Comparison of ENCODE assay signal across 12 cellular contexts in the genomic region with DNA sequence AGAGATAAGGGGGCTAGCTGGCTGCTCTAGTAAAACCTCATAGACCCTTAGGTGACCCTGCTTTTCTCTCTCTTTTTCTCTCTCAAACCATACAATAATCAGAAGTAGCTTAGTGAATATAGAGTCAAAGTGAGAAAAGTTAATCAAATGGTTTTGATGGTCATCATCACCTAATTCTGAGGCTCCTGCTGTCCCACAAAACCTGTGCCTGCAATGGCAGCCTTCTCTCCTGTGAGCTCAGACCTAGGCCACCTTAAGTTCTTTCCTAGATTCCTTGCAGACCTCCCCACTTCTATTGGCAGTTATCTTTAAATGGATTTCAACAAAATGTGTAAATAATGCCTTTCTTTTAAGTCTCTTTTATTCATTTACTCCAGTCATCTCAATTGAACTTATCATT. TPM values are rescaled to one million over a fixed set of nuclear protein-coding genes. Genes with fewer than 3 reads are reported as not detected.
A peak's percentile ranks its signal among the peaks of the same experiment; 100 is the strongest.
DNase-seq lines count a peak whose midpoint lies in the region; ATAC-seq and TF ChIP-seq lines count a peak whose summit lies in the region.
"Had no signal": no experiment of that assay in that cellular context is flagged by ENCODE, and none has a peak within 500 bp of the region (broad histone marks: within the 10 kb centered on the region; RNA-seq: fewer than 3 reads in every experiment).

No MANE protein-coding gene starts in this region.

- POLR2A ChIA-PET in CD4-positive, alpha-beta memory T cell (lab: Charles Lee; ENCODE audit: partially characterized antibody), result interaction anchor here (0.7 to 2.7 kb wide), 8 partner anchors 51 to 399 kb away, joined by 3 to 18 read pairs (median 4); partner anchors contain the start of genes HDAC7, RAPGEF3, SENP1 and SLC48A1
- POLR2A ChIA-PET in naive thymus-derived CD8-positive, alpha-beta T cell (lab: Charles Lee), result interaction anchor here (0.6 to 2.4 kb wide), 6 partner anchors 8 to 976 kb away, joined by 3 to 8 read pairs (median 3); no protein-coding TSS in a partner anchor

- intact Hi-C loops in CD4-positive, alpha-beta memory T cell (cut with micrococcal nuclease), result loop anchor here (2.0 to 5.0 kb wide), 2 partner anchors 255 to 449 kb away; partner anchors contain the start of genes ASB8 and TMEM106C
- intact Hi-C loops in activated T-helper 1 cell treated with anti-CD3 and anti-CD28 coated beads, Interleukin-12 subunit alpha, Interleukin-12 subunit beta, Interleukin-2, Interleukin-4 antibody, amounts not matched to agents 30 ng/mL and 10 ng/mL and 1 ng/mL, durations not matched to agents 14 hours and 24 hours and 36 hours (cut with micrococcal nuclease), result loop anchor here (2.0 to 10.0 kb wide), 10 partner anchors 51 to 1715 kb away; partner anchors contain the start of genes CCDC184, CCNT1, RAPGEF3 and SCAF11

- no peak for ATAC-seq in naive thymus-derived CD8-positive, alpha-beta T cell
- ATAC-seq in HG02970 (IDR thresholded peaks at IDR 0.05; ENCODE audit: low FRiP score, unreplicated experiment) (no peak), HG02973 (IDR thresholded peaks at IDR 0.05; ENCODE audit: unreplicated experiment) (no peak)

- H3K27ac Mint-ChIP-seq in CD4-positive, alpha-beta memory T cell, result peak overlapping the region; percentile 13 to 93 (median 81)
- H3K27ac Mint-ChIP-seq in activated T-helper 1 cell treated with anti-CD3 and anti-CD28 coated beads, Interleukin-12 subunit alpha, Interleukin-12 subunit beta, Interleukin-2, Interleukin-4 antibody, amounts not matched to agents 30 ng/mL and 10 ng/mL and 1 ng/mL, durations not matched to agents 14 hours and 24 hours and 36 hours, result peak overlapping the region; percentile 57
- H3K27ac Mint-ChIP-seq in naive thymus-derived CD8-positive, alpha-beta T cell, result peak overlapping the region; percentile 82 to 98 (median 91)

- H3K27me3 Mint-ChIP-seq in CD4-positive, alpha-beta memory T cell, result no peaks in the 10 kb centered on the region
- H3K27me3 Mint-ChIP-seq in activated T-helper 1 cell treated with anti-CD3 and anti-CD28 coated beads, Interleukin-12 subunit alpha, Interleukin-12 subunit beta, Interleukin-2, Interleukin-4 antibody, amounts not matched to agents 30 ng/mL and 10 ng/mL and 1 ng/mL, durations not matched to agents 14 hours and 24 hours and 36 hours (ENCODE audit: insufficient read depth), result no peaks in the 10 kb centered on the region
- no peaks in the 10 kb centered on the region for H3K27me3 Mint-ChIP-seq in naive thymus-derived CD8-positive, alpha-beta T cell

- H3K9me3 Mint-ChIP-seq in CD4-positive, alpha-beta memory T cell, result peaks cover 0 to 2% (median 0%) of the 10 kb centered on the region in 8 donors
- no peaks in the 10 kb centered on the region for H3K9me3 Mint-ChIP-seq in activated T-helper 1 cell treated with anti-CD3 and anti-CD28 coated beads, Interleukin-12 subunit alpha, Interleukin-12 subunit beta, Interleukin-2, Interleukin-4 antibody, amounts not matched to agents 30 ng/mL and 10 ng/mL and 1 ng/mL, durations not matched to agents 14 hours and 24 hours and 36 hours
- H3K9me3 Mint-ChIP-seq in naive thymus-derived CD8-positive, alpha-beta T cell, result no peaks in the 10 kb centered on the region

- no peaks in the 10 kb centered on the region for H3K9me3 ChIP-seq in CD4-positive, alpha-beta memory T cell (ENCODE audit: control insufficient read depth in 1 of 2, low read length in 2 of 2)
- H3K9me3 ChIP-seq: thyroid gland had no signal

- H3K27ac ChIP-seq in CD4-positive, alpha-beta memory T cell (ENCODE audit: low read depth, low read length), result no peak overlapping the region
- H3K27ac ChIP-seq in HL-60 (replicated peaks), result peak overlapping the region; percentile 90

- CTCF ChIA-PET in CD4-positive, alpha-beta memory T cell (lab: Charles Lee; ENCODE audit: partially characterized antibody), result interaction anchor here (0.7 to 16.7 kb wide), 10 partner anchors 8 to 1717 kb away, joined by 3 to 318 read pairs (median 4); partner anchors contain the start of gene SLC48A1

- no peak overlapping the region for H3K4me3 ChIP-seq in CD4-positive, alpha-beta memory T cell (ENCODE audit: low read length in 2 of 2)
- H3K4me3 ChIP-seq in HL-60 (replicated peaks; ENCODE audit: insufficient read depth, low read length), result peak overlapping the region; percentile 90

- no peaks in the 10 kb centered on the region for H3K36me3 ChIP-seq in CD4-positive, alpha-beta memory T cell (ENCODE audit: insufficient read depth, low read length)
- H3K36me3 ChIP-seq: thyroid gland had no signal

- peak overlapping the region; percentile 40 to 100 (median 67) for H3K4me3 Mint-ChIP-seq in CD4-positive, alpha-beta memory T cell
- H3K4me3 Mint-ChIP-seq in activated T-helper 1 cell treated with anti-CD3 and anti-CD28 coated beads, Interleukin-12 subunit alpha, Interleukin-12 subunit beta, Interleukin-2, Interleukin-4 antibody, amounts not matched to agents 30 ng/mL and 10 ng/mL and 1 ng/mL, durations not matched to agents 14 hours and 24 hours and 36 hours, result peak overlapping the region; percentile 73
- H3K4me3 Mint-ChIP-seq in naive thymus-derived CD8-positive, alpha-beta T cell, result peak overlapping the region; percentile 38 to 99 (median 72)

- H3K27me3 ChIP-seq in CD4-positive, alpha-beta memory T cell (ENCODE audit: insufficient read depth, low read length), result no peaks in the 10 kb centered on the region
- H3K27me3 ChIP-seq in HL-60 (ENCODE audit: insufficient read depth, poor library complexity, severe bottlenecking), result no peaks in the 10 kb centered on the region
- H3K27me3 ChIP-seq: thyroid gland had no signal

- no peak for DNase-seq in CD4-positive, alpha-beta memory T cell
- DNase-seq in HL-60 (ENCODE audit: low read depth in 1 of 2, low spot score in 1 of 2) (no peak), amygdala (lab: John Stamatoyannopoulos, UW) (no peak)
- DNase-seq in activated T-helper 1 cell treated with anti-CD3 and anti-CD28 coated beads, Interleukin-12 subunit alpha, Interleukin-12 subunit beta, Interleukin-2, Interleukin-4 antibody, amounts not matched to agents 30 ng/mL and 10 ng/mL and 1 ng/mL, durations not matched to agents 14 hours and 24 hours and 36 hours (ENCODE audit: low spot score), result no peak
- no peak for DNase-seq in naive thymus-derived CD8-positive, alpha-beta T cell
- DNase-seq: activated CD4-positive, CD25-positive, alpha-beta regulatory T cell; NCI-H187; NCI-H748 treated with DMSO at 0.1 percent for 48 hours; SHP77; thyroid gland had no signal

- peaks cover 0 to 22% of the 10 kb centered on the region in 2 donors for H3K36me3 Mint-ChIP-seq in CD4-positive, alpha-beta memory T cell
- peaks cover 10% of the 10 kb centered on the region for H3K36me3 Mint-ChIP-seq in activated T-helper 1 cell treated with anti-CD3 and anti-CD28 coated beads, Interleukin-12 subunit alpha, Interleukin-12 subunit beta, Interleukin-2, Interleukin-4 antibody, amounts not matched to agents 30 ng/mL and 10 ng/mL and 1 ng/mL, durations not matched to agents 14 hours and 24 hours and 36 hours (ENCODE audit: low read depth)
- peaks cover 0 to 14% (median 2%) of the 10 kb centered on the region in 3 donors for H3K36me3 Mint-ChIP-seq in naive thymus-derived CD8-positive, alpha-beta T cell

- H3K4me1 ChIP-seq in CD4-positive, alpha-beta memory T cell (ENCODE audit: insufficient read depth, low read length), result peaks cover 54% of the 10 kb centered on the region

- TF ChIP-seq CTCF in HL-60 (IDR thresholded peaks at IDR 0.05; ENCODE audit: insufficient read depth, low read length), result no peak

- peaks cover 34 to 56% (median 45%) of the 10 kb centered on the region in 4 donors for H3K4me1 Mint-ChIP-seq in CD4-positive, alpha-beta memory T cell
- peaks cover 58% of the 10 kb centered on the region for H3K4me1 Mint-ChIP-seq in activated T-helper 1 cell treated with anti-CD3 and anti-CD28 coated beads, Interleukin-12 subunit alpha, Interleukin-12 subunit beta, Interleukin-2, Interleukin-4 antibody, amounts not matched to agents 30 ng/mL and 10 ng/mL and 1 ng/mL, durations not matched to agents 14 hours and 24 hours and 36 hours (ENCODE audit: low read depth)
- H3K4me1 Mint-ChIP-seq in naive thymus-derived CD8-positive, alpha-beta T cell, result peaks cover 32 to 70% (median 55%) of the 10 kb centered on the region in 4 donors

RNA-seq across cellular contexts. Expression of gene RPAP3, which starts 1.5 kb away (rescaled TPM):
- total RNA-seq in CD4-positive, alpha-beta memory T cell, result 10 to 100 TPM; 40.8 to 41.8 TPM
- 10 to 100 TPM; 32.1 to 33.3 TPM for polyA plus RNA-seq in CD4-positive, alpha-beta memory T cell
- total RNA-seq in activated T-helper 1 cell treated with anti-CD3 and anti-CD28 coated beads, Interleukin-12 subunit alpha, Interleukin-12 subunit beta, Interleukin-2, Interleukin-4 antibody, amounts not matched to agents 30 ng/mL and 10 ng/mL and 1 ng/mL, durations not matched to agents 14 hours and 24 hours and 36 hours, result 61.2 and 64.9 TPM in 2 replicates
- total RNA-seq in naive thymus-derived CD8-positive, alpha-beta T cell, result 10 to 100 TPM; 41.5 to 41.8 TPM
- polyA plus RNA-seq in naive thymus-derived CD8-positive, alpha-beta T cell, result 10 to 100 TPM; 34.6 to 38.7 (median 36.0) TPM

RNA-seq across cellular contexts. Expression of gene ENDOU, which starts 17.9 kb away (rescaled TPM):
- total RNA-seq in CD4-positive, alpha-beta memory T cell, result not detected
- polyA plus RNA-seq in CD4-positive, alpha-beta memory T cell, result not detected
- not detected in 2 replicates for total RNA-seq in activated T-helper 1 cell treated with anti-CD3 and anti-CD28 coated beads, Interleukin-12 subunit alpha, Interleukin-12 subunit beta, Interleukin-2, Interleukin-4 antibody, amounts not matched to agents 30 ng/mL and 10 ng/mL and 1 ng/mL, durations not matched to agents 14 hours and 24 hours and 36 hours
- not detected for total RNA-seq in naive thymus-derived CD8-positive, alpha-beta T cell
- not detected for polyA plus RNA-seq in naive thymus-derived CD8-positive, alpha-beta T cell

RNA-seq across cellular contexts. Expression of gene RAPGEF3, which starts 51.3 kb away (rescaled TPM):
- under 1 TPM; 0.15 to 0.39 TPM for total RNA-seq in CD4-positive, alpha-beta memory T cell
- polyA plus RNA-seq in CD4-positive, alpha-beta memory T cell, result under 1 TPM in 1 of 2 donors, not detected in 1; 0.14 TPM
- 4.7 and 6.5 TPM in 2 replicates for total RNA-seq in activated T-helper 1 cell treated with anti-CD3 and anti-CD28 coated beads, Interleukin-12 subunit alpha, Interleukin-12 subunit beta, Interleukin-2, Interleukin-4 antibody, amounts not matched to agents 30 ng/mL and 10 ng/mL and 1 ng/mL, durations not matched to agents 14 hours and 24 hours and 36 hours
- under 1 TPM; 0.63 to 0.65 TPM for total RNA-seq in naive thymus-derived CD8-positive, alpha-beta T cell
- polyA plus RNA-seq in naive thymus-derived CD8-positive, alpha-beta T cell, result under 1 TPM; 0.08 to 0.27 (median 0.12) TPM
